In genomic region chr1:1313500-1314236, GRCh38 we compare ENCODE assay signal across 2 cellular contexts.
A peak's percentile ranks its signal among the peaks of the same experiment; 100 is the strongest.
TF ChIP-seq lines count a peak whose summit lies in the region.

No MANE protein-coding gene starts in this region.

TF ChIP-seq in HepG2, 621 proteins besides CTCF, POLR2A, EP300 and RAD21:
- 0 out of 2 replicates have a peak, but pooled peaks have one; percentile 10 for TF ChIP-seq POLR2G (IDR thresholded peaks at IDR 0.05; ENCODE audit: low read depth, low read length)
- TF ChIP-seq, protein P1, sequence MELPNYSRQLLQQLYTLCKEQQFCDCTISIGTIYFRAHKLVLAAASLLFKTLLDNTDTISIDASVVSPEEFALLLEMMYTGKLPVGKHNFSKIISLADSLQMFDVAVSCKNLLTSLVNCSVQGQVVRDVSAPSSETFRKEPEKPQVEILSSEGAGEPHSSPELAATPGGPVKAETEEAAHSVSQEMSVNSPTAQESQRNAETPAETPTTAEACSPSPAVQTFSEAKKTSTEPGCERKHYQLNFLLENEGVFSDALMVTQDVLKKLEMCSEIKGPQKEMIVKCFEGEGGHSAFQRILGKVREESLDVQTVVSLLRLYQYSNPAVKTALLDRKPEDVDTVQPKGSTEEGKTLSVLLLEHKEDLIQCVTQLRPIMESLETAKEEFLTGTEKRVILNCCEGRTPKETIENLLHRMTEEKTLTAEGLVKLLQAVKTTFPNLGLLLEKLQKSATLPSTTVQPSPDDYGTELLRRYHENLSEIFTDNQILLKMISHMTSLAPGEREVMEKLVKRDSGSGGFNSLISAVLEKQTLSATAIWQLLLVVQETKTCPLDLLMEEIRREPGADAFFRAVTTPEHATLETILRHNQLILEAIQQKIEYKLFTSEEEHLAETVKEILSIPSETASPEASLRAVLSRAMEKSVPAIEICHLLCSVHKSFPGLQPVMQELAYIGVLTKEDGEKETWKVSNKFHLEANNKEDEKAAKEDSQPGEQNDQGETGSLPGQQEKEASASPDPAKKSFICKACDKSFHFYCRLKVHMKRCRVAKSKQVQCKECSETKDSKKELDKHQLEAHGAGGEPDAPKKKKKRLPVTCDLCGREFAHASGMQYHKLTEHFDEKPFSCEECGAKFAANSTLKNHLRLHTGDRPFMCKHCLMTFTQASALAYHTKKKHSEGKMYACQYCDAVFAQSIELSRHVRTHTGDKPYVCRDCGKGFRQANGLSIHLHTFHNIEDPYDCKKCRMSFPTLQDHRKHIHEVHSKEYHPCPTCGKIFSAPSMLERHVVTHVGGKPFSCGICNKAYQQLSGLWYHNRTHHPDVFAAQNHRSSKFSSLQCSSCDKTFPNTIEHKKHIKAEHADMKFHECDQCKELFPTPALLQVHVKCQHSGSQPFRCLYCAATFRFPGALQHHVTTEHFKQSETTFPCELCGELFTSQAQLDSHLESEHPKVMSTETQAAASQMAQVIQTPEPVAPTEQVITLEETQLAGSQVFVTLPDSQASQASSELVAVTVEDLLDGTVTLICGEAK (IDR thresholded peaks at IDR 0.05), result no peak
- TF ChIP-seq, protein P1 (CRISPR knock-in tag; IDR thresholded peaks at IDR 0.05), result no peak
- peak; percentile 81 for TF ChIP-seq AGO2 (optimal IDR thresholded peaks at IDR 0.05; ENCODE audit: low read depth, low read length)
TF ChIP-seq in HepG2: peak in this region for 2.

TF ChIP-seq in WTC11, 78 proteins besides CTCF, POLR2A, EP300 and RAD21:
- TF ChIP-seq, protein P2, sequence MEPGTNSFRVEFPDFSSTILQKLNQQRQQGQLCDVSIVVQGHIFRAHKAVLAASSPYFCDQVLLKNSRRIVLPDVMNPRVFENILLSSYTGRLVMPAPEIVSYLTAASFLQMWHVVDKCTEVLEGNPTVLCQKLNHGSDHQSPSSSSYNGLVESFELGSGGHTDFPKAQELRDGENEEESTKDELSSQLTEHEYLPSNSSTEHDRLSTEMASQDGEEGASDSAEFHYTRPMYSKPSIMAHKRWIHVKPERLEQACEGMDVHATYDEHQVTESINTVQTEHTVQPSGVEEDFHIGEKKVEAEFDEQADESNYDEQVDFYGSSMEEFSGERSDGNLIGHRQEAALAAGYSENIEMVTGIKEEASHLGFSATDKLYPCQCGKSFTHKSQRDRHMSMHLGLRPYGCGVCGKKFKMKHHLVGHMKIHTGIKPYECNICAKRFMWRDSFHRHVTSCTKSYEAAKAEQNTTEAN (CRISPR knock-in tag; IDR thresholded peaks at IDR 0.05), result 0 out of 2 replicates have a peak, but pooled peaks have one; percentile 3
- no peak for TF ChIP-seq RELA (CRISPR knock-in tag; IDR thresholded peaks at IDR 0.05; ENCODE audit: borderline replicate concordance)
